ENCODE assay signal across 9 cellular contexts in genomic region chr6:41548841-41549642, GRCh38. TPM values are rescaled to one million over a fixed set of nuclear protein-coding genes. Genes with fewer than 3 reads are reported as not detected.
DNase-seq lines count a peak whose midpoint lies in the region; ATAC-seq and TF ChIP-seq lines count a peak whose summit lies in the region.
"Had no signal": no experiment of that assay in that cellular context is flagged by ENCODE, and none has a peak within 500 bp of the region (broad histone marks: within the 10 kb centered on the region; RNA-seq: fewer than 3 reads in every experiment).

No MANE protein-coding gene starts in this region.

- peaks cover 59% of the 10 kb centered on the region for H3K27me3 Mint-ChIP-seq in activated CD4-positive, alpha-beta memory T cell treated with anti-CD3 and anti-CD28 coated beads, Interleukin-2, amount 10 ng/mL, durations not matched to agents 7 days and 5 days

- H3K36me3 Mint-ChIP-seq in activated CD4-positive, alpha-beta memory T cell treated with anti-CD3 and anti-CD28 coated beads, Interleukin-2, amount 10 ng/mL, durations not matched to agents 7 days and 5 days (ENCODE audit: low read depth): peaks cover 6% of the 10 kb centered on the region

- no peaks in the 10 kb centered on the region for H3K9me3 ChIP-seq in iPS-18c (ENCODE audit: control insufficient read depth, insufficient read depth, low read length)
- H3K9me3 ChIP-seq in skeletal muscle tissue (ENCODE audit: control insufficient read depth in 3 of 3, low read length in 3 of 3): no peaks in the 10 kb centered on the region
- H3K9me3 ChIP-seq: spleen had no signal

- WGBS in lower leg skin, 2 donors: 79 to 87% methylated on average over 11 of the region's 11 CpGs

- no peak overlapping the region for H3K27ac Mint-ChIP-seq in activated CD4-positive, alpha-beta memory T cell treated with anti-CD3 and anti-CD28 coated beads, Interleukin-2, amount 10 ng/mL, durations not matched to agents 7 days and 5 days

- intact Hi-C loops in lower leg skin (cut with DNase I; ENCODE audit: low total_unique reads): no loop called here

- H3K36me3 ChIP-seq in skeletal muscle tissue (ENCODE audit: control insufficient read depth in 3 of 3, insufficient read depth in 3 of 3, low read length in 3 of 3): peaks cover 0 to 9% (median 6%) of the 10 kb centered on the region in 3 donors

- peak overlapping the region; percentile 83 for H3K4me3 ChIP-seq in GM12864 (ENCODE audit: low read depth, low read length)
- H3K4me3 ChIP-seq in iPS-18c (ENCODE audit: insufficient read depth, low read depth, low read length): peak overlapping the region; percentile 36
- H3K4me3 ChIP-seq in skeletal muscle tissue (ENCODE audit: low read length in 3 of 3): no peak overlapping the region
- no peak overlapping the region for H3K4me3 ChIP-seq in lower leg skin (ENCODE audit: low read depth, poor library complexity, severe bottlenecking)

- H3K9me3 Mint-ChIP-seq in activated CD4-positive, alpha-beta memory T cell treated with anti-CD3 and anti-CD28 coated beads, Interleukin-2, amount 10 ng/mL, durations not matched to agents 7 days and 5 days: no peaks in the 10 kb centered on the region

- no peak overlapping the region for H3K27ac ChIP-seq in skeletal muscle tissue (ENCODE audit: low read depth, low read length)
- H3K27ac ChIP-seq: spleen had no signal

- no peak for TF ChIP-seq CTCF in GM12864 (IDR thresholded peaks at IDR 0.05; ENCODE audit: low read depth, low read length, missing control alignments)
- no peak for TF ChIP-seq CTCF in lower leg skin (IDR thresholded peaks at IDR 0.05)

- peak overlapping the region; percentile 50 for H3K4me3 Mint-ChIP-seq in activated CD4-positive, alpha-beta memory T cell treated with anti-CD3 and anti-CD28 coated beads, Interleukin-2, amount 10 ng/mL, durations not matched to agents 7 days and 5 days

- TF ChIP-seq POLR2A in lower leg skin (IDR thresholded peaks at IDR 0.05): no peak

- peaks cover 34 to 52% (median 34%) of the 10 kb centered on the region in 3 donors for H3K4me1 ChIP-seq in skeletal muscle tissue (ENCODE audit: control insufficient read depth in 3 of 3, insufficient read depth in 3 of 3, low read length in 3 of 3)

- peaks cover 34% of the 10 kb centered on the region for H3K4me1 Mint-ChIP-seq in activated CD4-positive, alpha-beta memory T cell treated with anti-CD3 and anti-CD28 coated beads, Interleukin-2, amount 10 ng/mL, durations not matched to agents 7 days and 5 days

- CTCF ChIA-PET in activated CD4-positive, alpha-beta memory T cell treated with anti-CD3 and anti-CD28 coated beads, Interleukin-2, amount 10 ng/mL, durations not matched to agents 7 days and 5 days (lab: Charles Lee): interaction anchor here (0.7 kb wide), 1 partner anchor 457 kb away, joined by 5 read pairs; no protein-coding TSS in a partner anchor

- peak overlapping the region in 2 of 3 donors; percentile 38 to 40 for H3K9ac ChIP-seq in skeletal muscle tissue (ENCODE audit: low read depth in 1 of 3, low read length in 3 of 3)

- POLR2A ChIA-PET in activated CD4-positive, alpha-beta memory T cell treated with anti-CD3 and anti-CD28 coated beads, Interleukin-2, amount 10 ng/mL, durations not matched to agents 7 days and 5 days (lab: Charles Lee): interaction anchor here (0.9 kb wide), 1 partner anchor 17 kb away, joined by 3 read pairs; no protein-coding TSS in a partner anchor

- DNase-seq in GM12864 (ENCODE audit: low read depth): no peak
- DNase-seq in activated CD4-positive, alpha-beta memory T cell treated with anti-CD3 and anti-CD28 coated beads, Interleukin-2, amount 10 ng/mL, durations not matched to agents 7 days and 5 days: no peak
- no peak for DNase-seq in NCI-H345 (lab: John Stamatoyannopoulos, UW)
- DNase-seq in lower leg skin (ENCODE audit: low spot score in 2 of 2): no peak
- DNase-seq: kidney glomerular epithelial cell had no signal

- no peak for ATAC-seq in GM18861 (IDR thresholded peaks at IDR 0.05; ENCODE audit: unreplicated experiment)

- H3K27me3 ChIP-seq in skeletal muscle tissue (ENCODE audit: control insufficient read depth in 3 of 3, insufficient read depth in 3 of 3, low read length in 3 of 3): peaks cover 0 to 2% (median 0%) of the 10 kb centered on the region in 3 donors

RNA-seq across cellular contexts. Expression of gene FOXP4, which starts 2.9 kb away (rescaled TPM):
- total RNA-seq in activated CD4-positive, alpha-beta memory T cell treated with anti-CD3 and anti-CD28 coated beads, Interleukin-2, amount 10 ng/mL, durations not matched to agents 7 days and 5 days: 1 to 10 TPM; 7.9 to 8.5 TPM
- total RNA-seq in skeletal muscle tissue (1.6 TPM), lower leg skin (10 to 100 TPM in 2 of 4 donors, 1 to 10 TPM in 2; 7.5 to 11.6 (median 10.1) TPM)

Comparison
In these comparisons a context has a peak if more than half of its experiments do, and no peak if none do; other contexts are left out.
1. H3K4me3 ChIP-seq: peak in GM12864 (single experiment) and iPS-18c (single experiment); none in skeletal muscle tissue (0 of 3) and lower leg skin (single experiment).